1 cellular context compared by ENCODE assay signal in the genomic region with DNA sequence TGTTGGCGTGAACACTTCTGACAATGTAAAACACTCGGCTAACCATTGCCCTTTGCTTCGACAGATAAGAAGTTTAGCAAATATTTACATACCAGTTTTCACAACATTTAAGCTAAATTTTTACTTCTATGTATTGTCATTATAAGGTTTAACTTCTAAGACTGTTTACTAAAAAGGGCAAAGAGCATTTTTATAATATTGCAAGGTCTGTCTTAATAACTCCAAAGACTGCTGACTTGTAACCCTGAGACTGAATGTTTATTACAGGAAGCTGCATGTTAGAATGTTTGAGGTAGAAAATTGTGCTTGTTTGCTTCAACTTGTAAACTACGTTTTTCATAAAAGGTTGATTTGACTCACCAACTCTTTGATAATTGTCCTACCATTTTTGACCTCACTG.
TF ChIP-seq lines count a peak whose summit lies in the region.

No MANE protein-coding gene starts in this region.

TF ChIP-seq in HepG2, 621 proteins besides CTCF, POLR2A, EP300 and RAD21 (continued from another document and continues in another):
- TF ChIP-seq SALL1 (CRISPR knock-in tag; IDR thresholded peaks at IDR 0.05) (0 out of 2 replicates have a peak, but pooled peaks have one; percentile 16), ZNF432 (CRISPR knock-in tag; IDR thresholded peaks at IDR 0.05; ENCODE audit: borderline replicate concordance) (no peak), ZNF235 (CRISPR knock-in tag; IDR thresholded peaks at IDR 0.05; ENCODE audit: borderline replicate concordance) (no peak), HMGA1 (CRISPR knock-in tag; conservative IDR thresholded peaks at IDR 0.05) (no peak), NR2F2 (IDR thresholded peaks at IDR 0.05; ENCODE audit: borderline replicate concordance, low read depth) (peak; percentile 94), ZNF790 (CRISPR knock-in tag; IDR thresholded peaks at IDR 0.05; ENCODE audit: borderline replicate concordance) (no peak), SMC3 (IDR thresholded peaks at IDR 0.05; ENCODE audit: low read length) (no peak), HCFC1 (IDR thresholded peaks at IDR 0.05; ENCODE audit: low read depth, low read length) (no peak), KLF16 (CRISPR knock-in tag; IDR thresholded peaks at IDR 0.05) (no peak), IRF2 (CRISPR knock-in tag; IDR thresholded peaks at IDR 0.05) (no peak), SAFB2 (CRISPR knock-in tag; IDR thresholded peaks at IDR 0.05; ENCODE audit: borderline replicate concordance, low read depth) (no peak), RFX3 (CRISPR knock-in tag; IDR thresholded peaks at IDR 0.05) (no peak), HNRNPK (IDR thresholded peaks at IDR 0.05; ENCODE audit: low read depth, low read length, poor library complexity, severe bottlenecking) (no peak), SRSF1 (optimal IDR thresholded peaks at IDR 0.05; ENCODE audit: low read depth, low read length) (no peak), ZNF17 (CRISPR knock-in tag; IDR thresholded peaks at IDR 0.05) (no peak), SETDB1 (CRISPR knock-in tag; IDR thresholded peaks at IDR 0.05; ENCODE audit: borderline replicate concordance) (no peak), ZNF333 (CRISPR knock-in tag; IDR thresholded peaks at IDR 0.05; ENCODE audit: borderline replicate concordance) (no peak), ZNF264 (CRISPR knock-in tag; IDR thresholded peaks at IDR 0.05) (no peak), ZBTB1 (CRISPR knock-in tag; IDR thresholded peaks at IDR 0.05; ENCODE audit: borderline replicate concordance) (no peak), RBFOX2 (IDR thresholded peaks at IDR 0.05; ENCODE audit: low read depth, low read length) (peak; percentile 41; the same call in 1 of the 2 replicates), FOSL2 (CRISPR knock-in tag; IDR thresholded peaks at IDR 0.05) (no peak), ZNF674 (CRISPR knock-in tag; IDR thresholded peaks at IDR 0.05; ENCODE audit: low read depth) (no peak), TSC22D2 (CRISPR knock-in tag; IDR thresholded peaks at IDR 0.05; ENCODE audit: borderline replicate concordance) (no peak), SMAD3 (CRISPR knock-in tag; IDR thresholded peaks at IDR 0.05) (no peak), ZNF879 (CRISPR knock-in tag; IDR thresholded peaks at IDR 0.05) (no peak), HDAC2 (CRISPR knock-in tag; IDR thresholded peaks at IDR 0.05) (no peak), ZNF460 (CRISPR knock-in tag; IDR thresholded peaks at IDR 0.05; ENCODE audit: borderline replicate concordance) (no peak), ZNF766 (CRISPR knock-in tag; IDR thresholded peaks at IDR 0.05; ENCODE audit: borderline replicate concordance) (no peak), ATF7 (IDR thresholded peaks at IDR 0.05) (no peak), ATF7 (CRISPR knock-in tag; IDR thresholded peaks at IDR 0.05) (no peak), ZNF331 (CRISPR knock-in tag; IDR thresholded peaks at IDR 0.05) (no peak), ZNF350 (CRISPR knock-in tag; IDR thresholded peaks at IDR 0.05; ENCODE audit: borderline replicate concordance, low read depth) (no peak), MED1 (CRISPR knock-in tag; IDR thresholded peaks at IDR 0.05) (peak; percentile 86), ZNF10 (CRISPR knock-in tag; IDR thresholded peaks at IDR 0.05; ENCODE audit: borderline replicate concordance, low read depth) (no peak), DR1 (CRISPR knock-in tag; IDR thresholded peaks at IDR 0.05) (no peak), ZSCAN30 (CRISPR knock-in tag; IDR thresholded peaks at IDR 0.05) (no peak), ZFP36L1 (CRISPR knock-in tag; IDR thresholded peaks at IDR 0.05) (no peak), RCOR2 (CRISPR knock-in tag; IDR thresholded peaks at IDR 0.05) (no peak; the same call in 1 of the 2 replicates), TGIF2 (CRISPR knock-in tag; IDR thresholded peaks at IDR 0.05) (no peak), SIX1 (CRISPR knock-in tag; IDR thresholded peaks at IDR 0.05; ENCODE audit: borderline replicate concordance) (peak; percentile 29; the same call in 1 of the 2 replicates), TCF7 (IDR thresholded peaks at IDR 0.05; ENCODE audit: low read depth) (peak; percentile 84), SRY (CRISPR knock-in tag; IDR thresholded peaks at IDR 0.05) (no peak), BHLHE40 (IDR thresholded peaks at IDR 0.05; ENCODE audit: low read length) (no peak), ZFP41 (CRISPR knock-in tag; IDR thresholded peaks at IDR 0.05; ENCODE audit: borderline replicate concordance) (no peak), NFE2L1 (CRISPR knock-in tag; IDR thresholded peaks at IDR 0.05; ENCODE audit: borderline replicate concordance) (no peak)
- TF ChIP-seq, protein P1, sequence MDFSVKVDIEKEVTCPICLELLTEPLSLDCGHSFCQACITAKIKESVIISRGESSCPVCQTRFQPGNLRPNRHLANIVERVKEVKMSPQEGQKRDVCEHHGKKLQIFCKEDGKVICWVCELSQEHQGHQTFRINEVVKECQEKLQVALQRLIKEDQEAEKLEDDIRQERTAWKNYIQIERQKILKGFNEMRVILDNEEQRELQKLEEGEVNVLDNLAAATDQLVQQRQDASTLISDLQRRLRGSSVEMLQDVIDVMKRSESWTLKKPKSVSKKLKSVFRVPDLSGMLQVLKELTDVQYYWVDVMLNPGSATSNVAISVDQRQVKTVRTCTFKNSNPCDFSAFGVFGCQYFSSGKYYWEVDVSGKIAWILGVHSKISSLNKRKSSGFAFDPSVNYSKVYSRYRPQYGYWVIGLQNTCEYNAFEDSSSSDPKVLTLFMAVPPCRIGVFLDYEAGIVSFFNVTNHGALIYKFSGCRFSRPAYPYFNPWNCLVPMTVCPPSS (IDR thresholded peaks at IDR 0.05), result no peak
- TF ChIP-seq, protein P2, sequence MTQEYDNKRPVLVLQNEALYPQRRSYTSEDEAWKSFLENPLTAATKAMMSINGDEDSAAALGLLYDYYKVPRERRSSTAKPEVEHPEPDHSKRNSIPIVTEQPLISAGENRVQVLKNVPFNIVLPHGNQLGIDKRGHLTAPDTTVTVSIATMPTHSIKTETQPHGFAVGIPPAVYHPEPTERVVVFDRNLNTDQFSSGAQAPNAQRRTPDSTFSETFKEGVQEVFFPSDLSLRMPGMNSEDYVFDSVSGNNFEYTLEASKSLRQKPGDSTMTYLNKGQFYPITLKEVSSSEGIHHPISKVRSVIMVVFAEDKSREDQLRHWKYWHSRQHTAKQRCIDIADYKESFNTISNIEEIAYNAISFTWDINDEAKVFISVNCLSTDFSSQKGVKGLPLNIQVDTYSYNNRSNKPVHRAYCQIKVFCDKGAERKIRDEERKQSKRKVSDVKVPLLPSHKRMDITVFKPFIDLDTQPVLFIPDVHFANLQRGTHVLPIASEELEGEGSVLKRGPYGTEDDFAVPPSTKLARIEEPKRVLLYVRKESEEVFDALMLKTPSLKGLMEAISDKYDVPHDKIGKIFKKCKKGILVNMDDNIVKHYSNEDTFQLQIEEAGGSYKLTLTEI (CRISPR knock-in tag; conservative IDR thresholded peaks at IDR 0.05), result no peak
- TF ChIP-seq, protein P3, sequence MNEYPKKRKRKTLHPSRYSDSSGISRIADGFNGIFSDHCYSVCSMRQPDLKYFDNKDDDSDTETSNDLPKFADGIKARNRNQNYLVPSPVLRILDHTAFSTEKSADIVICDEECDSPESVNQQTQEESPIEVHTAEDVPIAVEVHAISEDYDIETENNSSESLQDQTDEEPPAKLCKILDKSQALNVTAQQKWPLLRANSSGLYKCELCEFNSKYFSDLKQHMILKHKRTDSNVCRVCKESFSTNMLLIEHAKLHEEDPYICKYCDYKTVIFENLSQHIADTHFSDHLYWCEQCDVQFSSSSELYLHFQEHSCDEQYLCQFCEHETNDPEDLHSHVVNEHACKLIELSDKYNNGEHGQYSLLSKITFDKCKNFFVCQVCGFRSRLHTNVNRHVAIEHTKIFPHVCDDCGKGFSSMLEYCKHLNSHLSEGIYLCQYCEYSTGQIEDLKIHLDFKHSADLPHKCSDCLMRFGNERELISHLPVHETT (CRISPR knock-in tag; conservative IDR thresholded peaks at IDR 0.05), result no peak
- TF ChIP-seq, protein P4, sequence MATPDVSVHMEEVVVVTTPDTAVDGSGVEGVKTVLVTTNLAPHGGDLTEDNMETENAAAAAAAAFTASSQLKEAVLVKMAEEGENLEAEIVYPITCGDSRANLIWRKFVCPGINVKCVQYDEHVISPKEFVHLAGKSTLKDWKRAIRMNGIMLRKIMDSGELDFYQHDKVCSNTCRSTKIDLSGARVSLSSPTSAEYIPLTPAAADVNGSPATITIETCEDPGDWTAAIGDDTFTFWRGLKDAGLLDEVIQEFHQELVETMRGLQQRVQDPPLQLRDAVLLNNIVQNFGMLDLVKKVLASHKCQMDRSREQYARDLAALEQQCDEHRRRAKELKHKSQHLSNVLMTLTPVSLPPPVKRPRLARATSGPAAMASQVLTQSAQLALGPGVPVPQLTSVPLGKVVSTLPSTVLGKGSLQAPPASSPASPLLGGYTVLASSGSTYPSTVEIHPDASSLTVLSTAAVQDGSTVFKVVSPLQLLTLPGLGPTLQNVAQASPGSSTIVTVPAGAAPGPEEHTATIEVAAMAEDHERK (CRISPR knock-in tag; IDR thresholded peaks at IDR 0.05; ENCODE audit: low read depth), result no peak
- TF ChIP-seq, protein P5, sequence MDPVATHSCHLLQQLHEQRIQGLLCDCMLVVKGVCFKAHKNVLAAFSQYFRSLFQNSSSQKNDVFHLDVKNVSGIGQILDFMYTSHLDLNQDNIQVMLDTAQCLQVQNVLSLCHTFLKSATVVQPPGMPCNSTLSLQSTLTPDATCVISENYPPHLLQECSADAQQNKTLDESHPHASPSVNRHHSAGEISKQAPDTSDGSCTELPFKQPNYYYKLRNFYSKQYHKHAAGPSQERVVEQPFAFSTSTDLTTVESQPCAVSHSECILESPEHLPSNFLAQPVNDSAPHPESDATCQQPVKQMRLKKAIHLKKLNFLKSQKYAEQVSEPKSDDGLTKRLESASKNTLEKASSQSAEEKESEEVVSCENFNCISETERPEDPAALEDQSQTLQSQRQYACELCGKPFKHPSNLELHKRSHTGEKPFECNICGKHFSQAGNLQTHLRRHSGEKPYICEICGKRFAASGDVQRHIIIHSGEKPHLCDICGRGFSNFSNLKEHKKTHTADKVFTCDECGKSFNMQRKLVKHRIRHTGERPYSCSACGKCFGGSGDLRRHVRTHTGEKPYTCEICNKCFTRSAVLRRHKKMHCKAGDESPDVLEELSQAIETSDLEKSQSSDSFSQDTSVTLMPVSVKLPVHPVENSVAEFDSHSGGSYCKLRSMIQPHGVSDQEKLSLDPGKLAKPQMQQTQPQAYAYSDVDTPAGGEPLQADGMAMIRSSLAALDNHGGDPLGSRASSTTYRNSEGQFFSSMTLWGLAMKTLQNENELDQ (CRISPR knock-in tag; IDR thresholded peaks at IDR 0.05; ENCODE audit: borderline replicate concordance), result no peak
- TF ChIP-seq, protein P6, sequence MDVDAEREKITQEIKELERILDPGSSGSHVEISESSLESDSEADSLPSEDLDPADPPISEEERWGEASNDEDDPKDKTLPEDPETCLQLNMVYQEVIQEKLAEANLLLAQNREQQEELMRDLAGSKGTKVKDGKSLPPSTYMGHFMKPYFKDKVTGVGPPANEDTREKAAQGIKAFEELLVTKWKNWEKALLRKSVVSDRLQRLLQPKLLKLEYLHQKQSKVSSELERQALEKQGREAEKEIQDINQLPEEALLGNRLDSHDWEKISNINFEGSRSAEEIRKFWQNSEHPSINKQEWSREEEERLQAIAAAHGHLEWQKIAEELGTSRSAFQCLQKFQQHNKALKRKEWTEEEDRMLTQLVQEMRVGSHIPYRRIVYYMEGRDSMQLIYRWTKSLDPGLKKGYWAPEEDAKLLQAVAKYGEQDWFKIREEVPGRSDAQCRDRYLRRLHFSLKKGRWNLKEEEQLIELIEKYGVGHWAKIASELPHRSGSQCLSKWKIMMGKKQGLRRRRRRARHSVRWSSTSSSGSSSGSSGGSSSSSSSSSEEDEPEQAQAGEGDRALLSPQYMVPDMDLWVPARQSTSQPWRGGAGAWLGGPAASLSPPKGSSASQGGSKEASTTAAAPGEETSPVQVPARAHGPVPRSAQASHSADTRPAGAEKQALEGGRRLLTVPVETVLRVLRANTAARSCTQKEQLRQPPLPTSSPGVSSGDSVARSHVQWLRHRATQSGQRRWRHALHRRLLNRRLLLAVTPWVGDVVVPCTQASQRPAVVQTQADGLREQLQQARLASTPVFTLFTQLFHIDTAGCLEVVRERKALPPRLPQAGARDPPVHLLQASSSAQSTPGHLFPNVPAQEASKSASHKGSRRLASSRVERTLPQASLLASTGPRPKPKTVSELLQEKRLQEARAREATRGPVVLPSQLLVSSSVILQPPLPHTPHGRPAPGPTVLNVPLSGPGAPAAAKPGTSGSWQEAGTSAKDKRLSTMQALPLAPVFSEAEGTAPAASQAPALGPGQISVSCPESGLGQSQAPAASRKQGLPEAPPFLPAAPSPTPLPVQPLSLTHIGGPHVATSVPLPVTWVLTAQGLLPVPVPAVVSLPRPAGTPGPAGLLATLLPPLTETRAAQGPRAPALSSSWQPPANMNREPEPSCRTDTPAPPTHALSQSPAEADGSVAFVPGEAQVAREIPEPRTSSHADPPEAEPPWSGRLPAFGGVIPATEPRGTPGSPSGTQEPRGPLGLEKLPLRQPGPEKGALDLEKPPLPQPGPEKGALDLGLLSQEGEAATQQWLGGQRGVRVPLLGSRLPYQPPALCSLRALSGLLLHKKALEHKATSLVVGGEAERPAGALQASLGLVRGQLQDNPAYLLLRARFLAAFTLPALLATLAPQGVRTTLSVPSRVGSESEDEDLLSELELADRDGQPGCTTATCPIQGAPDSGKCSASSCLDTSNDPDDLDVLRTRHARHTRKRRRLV (CRISPR knock-in tag; IDR thresholded peaks at IDR 0.05), result no peak
- TF ChIP-seq, protein P7, sequence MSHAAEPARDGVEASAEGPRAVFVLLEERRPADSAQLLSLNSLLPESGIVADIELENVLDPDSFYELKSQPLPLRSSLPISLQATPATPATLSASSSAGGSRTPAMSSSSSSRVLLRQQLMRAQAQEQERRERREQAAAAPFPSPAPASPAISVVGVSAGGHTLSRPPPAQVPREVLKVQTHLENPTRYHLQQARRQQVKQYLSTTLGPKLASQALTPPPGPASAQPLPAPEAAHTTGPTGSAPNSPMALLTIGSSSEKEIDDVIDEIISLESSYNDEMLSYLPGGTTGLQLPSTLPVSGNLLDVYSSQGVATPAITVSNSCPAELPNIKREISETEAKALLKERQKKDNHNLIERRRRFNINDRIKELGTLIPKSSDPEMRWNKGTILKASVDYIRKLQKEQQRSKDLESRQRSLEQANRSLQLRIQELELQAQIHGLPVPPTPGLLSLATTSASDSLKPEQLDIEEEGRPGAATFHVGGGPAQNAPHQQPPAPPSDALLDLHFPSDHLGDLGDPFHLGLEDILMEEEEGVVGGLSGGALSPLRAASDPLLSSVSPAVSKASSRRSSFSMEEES (CRISPR knock-in tag; IDR thresholded peaks at IDR 0.05), result peak; percentile 45; the same call in 1 of the 2 replicates
